In genomic region chr2:2845796-2846315, GRCh38 we compare ENCODE assay signal across 10 cellular contexts.
"Had no signal": no experiment of that assay in that cellular context is flagged by ENCODE, and none has a peak within 500 bp of the region (broad histone marks: within the 10 kb centered on the region; RNA-seq: fewer than 3 reads in every experiment).

No MANE protein-coding gene starts in this region.

- FAIRE-seq: TTC549 had no signal

- DNase-seq: activated CD4-positive, alpha-beta T cell treated with anti-CD3 and anti-CD28 coated beads, Interleukin-2, amount 50 U/mL, for 1 hour; activated naive CD4-positive, alpha-beta T cell treated with anti-CD3 and anti-CD28 coated beads for 36 hours; activated T-cell treated with anti-CD3 and anti-CD28 coated beads for 4 hours; cortex of kidney; endodermal cell; stimulated activated naive B cell treated with anti-CD40 and anti-IgM and Interleukin-4, amounts not matched to agents 10 μg/mL and 1 μg/mL and 100 μg/mL, for 72 hours; T-helper 2 cell had no signal

- ATAC-seq: activated T-helper 17 cell treated with anti-CD3 and anti-CD28 coated beads, Interleukin-2, amount 50 U/mL, for 72 hours; stimulated activated naive B cell treated with anti-CD40 and anti-IgM and Interleukin-4, amounts not matched to agents 10 μg/mL and 1 μg/mL and 100 μg/mL, for 72 hours had no signal

- H3K4me3 ChIP-seq: smooth muscle cell had no signal
